In genomic region chr7:157357129-157358040, GRCh38 we compare ENCODE assay signal across 9 cellular contexts. TPM values are rescaled to one million over a fixed set of nuclear protein-coding genes. Genes with fewer than 3 reads are reported as not detected.
DNase-seq lines count a peak whose midpoint lies in the region; ATAC-seq and TF ChIP-seq lines count a peak whose summit lies in the region.
"Had no signal": no experiment of that assay in that cellular context is flagged by ENCODE, and none has a peak within 500 bp of the region (broad histone marks: within the 10 kb centered on the region; RNA-seq: fewer than 3 reads in every experiment).

No MANE protein-coding gene starts in this region.

- H3K4me1 Mint-ChIP-seq in activated CD4-positive, alpha-beta T cell treated with anti-CD3 and anti-CD28 coated beads, Interleukin-2, amount 10 ng/mL, durations not matched to agents 24 days and 14 days: peaks cover 45% of the 10 kb centered on the region
- H3K4me1 Mint-ChIP-seq in progenitor cell of endocrine pancreas (ENCODE audit: low read depth): peaks cover 42% of the 10 kb centered on the region

- H3K9me3 Mint-ChIP-seq in activated CD4-positive, alpha-beta T cell treated with anti-CD3 and anti-CD28 coated beads, Interleukin-2, amount 10 ng/mL, durations not matched to agents 24 days and 14 days: no peaks in the 10 kb centered on the region
- H3K9me3 Mint-ChIP-seq in progenitor cell of endocrine pancreas (ENCODE audit: low read depth): no peaks in the 10 kb centered on the region

- peaks cover 51% of the 10 kb centered on the region for H4K20me1 ChIP-seq in OCI-LY3 (ENCODE audit: insufficient read depth, low read length)
- peaks cover 98% of the 10 kb centered on the region for H4K20me1 ChIP-seq in PC-9 (ENCODE audit: insufficient read depth)

- no TSS peak for BruUV-seq in PC-9 (replicated peaks; lab: Mats Ljungman, UMichigan)

- POLR2A ChIA-PET in PC-9 (lab: Charles Lee; ENCODE audit: unreplicated experiment): no interaction called here

- intact Hi-C loops in activated CD4-positive, alpha-beta T cell treated with anti-CD3 and anti-CD28 coated beads, Interleukin-2, amount 10 ng/mL, durations not matched to agents 24 days and 14 days (cut with micrococcal nuclease): no loop called here
- intact Hi-C loops in lower leg skin (cut with DNase I; ENCODE audit: low total_unique reads) (no loop called here), PC-9 (cut with micrococcal nuclease; ENCODE audit: unreplicated experiment) (loop anchor here (2.0 kb wide), 1 partner anchor 17 kb away; no protein-coding TSS in a partner anchor)

- no peaks in the 10 kb centered on the region for H3K9me2 ChIP-seq in PC-9 (ENCODE audit: insufficient read depth)

- peak overlapping the region; percentile 19 for H3K4me3 Mint-ChIP-seq in activated CD4-positive, alpha-beta T cell treated with anti-CD3 and anti-CD28 coated beads, Interleukin-2, amount 10 ng/mL, durations not matched to agents 24 days and 14 days
- H3K4me3 Mint-ChIP-seq in progenitor cell of endocrine pancreas (ENCODE audit: low read depth): no peak overlapping the region

- no peak for TF ChIP-seq CTCF in OCI-LY3 (IDR thresholded peaks at IDR 0.05; ENCODE audit: low read depth, low read length)
- no peak for TF ChIP-seq CTCF in progenitor cell of endocrine pancreas (IDR thresholded peaks at IDR 0.05; ENCODE audit: unreplicated experiment)
- no peak for TF ChIP-seq CTCF in lower leg skin (IDR thresholded peaks at IDR 0.05)
- no peak for TF ChIP-seq CTCF in PC-9 (conservative IDR thresholded peaks at IDR 0.05)

- 75 to 78% methylated on average over 21 of the region's 24 CpGs for WGBS in lower leg skin, 2 donors

- H3K79me2 ChIP-seq in OCI-LY3 (ENCODE audit: low read length) (peaks cover 93% of the 10 kb centered on the region), PC-9 (ENCODE audit: low read depth) (peaks cover 99% of the 10 kb centered on the region)

- CTCF ChIA-PET in PC-9 (lab: Charles Lee): no interaction called here

- H2AFZ ChIP-seq in OCI-LY3 (ENCODE audit: low read depth, low read length): no peak overlapping the region
- no peak overlapping the region for H2AFZ ChIP-seq in PC-9

- H3K27ac ChIP-seq in OCI-LY3 (ENCODE audit: low read length) (peak overlapping the region; percentile 48), PC-9 (no peak overlapping the region)

- H3K9me3 ChIP-seq in OCI-LY3 (ENCODE audit: insufficient read depth, low read length): no peaks in the 10 kb centered on the region
- no peaks in the 10 kb centered on the region for H3K9me3 ChIP-seq in PC-9 (ENCODE audit: insufficient read depth, low read depth)

- H3K36me3 ChIP-seq in OCI-LY3 (replicated peaks; ENCODE audit: low read depth, low read length): peaks cover 13% of the 10 kb centered on the region
- peaks cover 41% of the 10 kb centered on the region for H3K36me3 ChIP-seq in PC-9 (ENCODE audit: low read depth)

- no peak for DNase-seq in activated CD4-positive, alpha-beta T cell treated with anti-CD3 and anti-CD28 coated beads, Interleukin-2, amount 10 ng/mL, durations not matched to agents 24 days and 14 days
- no peak for DNase-seq in activated CD4-positive, alpha-beta T cell treated with anti-CD3 and anti-CD28 coated beads for 4 hours
- DNase-seq in progenitor cell of endocrine pancreas (ENCODE audit: low spot score, unreplicated experiment): no peak
- DNase-seq in lower leg skin (ENCODE audit: low spot score in 2 of 2): no peak
- DNase-seq in NCI-H526 (lab: John Stamatoyannopoulos, UW): no peak
- no peak for DNase-seq in PC-9
- DNase-seq: KG1 had no signal

- TF ChIP-seq POLR2A in lower leg skin (IDR thresholded peaks at IDR 0.05): no peak

- peak overlapping the region; percentile 75 for H3K27ac Mint-ChIP-seq in activated CD4-positive, alpha-beta T cell treated with anti-CD3 and anti-CD28 coated beads, Interleukin-2, amount 10 ng/mL, durations not matched to agents 24 days and 14 days
- H3K27ac Mint-ChIP-seq in progenitor cell of endocrine pancreas: peak overlapping the region; percentile 88

- H3K27me3 ChIP-seq in OCI-LY3 (ENCODE audit: low read depth, low read length) (no peaks in the 10 kb centered on the region), PC-9 (ENCODE audit: insufficient read depth, low read depth) (no peaks in the 10 kb centered on the region)

- peaks cover 68% of the 10 kb centered on the region for H3F3A ChIP-seq in PC-9 (ENCODE audit: insufficient read depth, low read depth)

- peak overlapping the region; percentile 50 for H3K4me3 ChIP-seq in OCI-LY3 (ENCODE audit: low read length)
- no peak overlapping the region for H3K4me3 ChIP-seq in lower leg skin (ENCODE audit: low read depth, poor library complexity, severe bottlenecking)
- no peak overlapping the region for H3K4me3 ChIP-seq in PC-9

- H3K36me3 Mint-ChIP-seq in activated CD4-positive, alpha-beta T cell treated with anti-CD3 and anti-CD28 coated beads, Interleukin-2, amount 10 ng/mL, durations not matched to agents 24 days and 14 days (ENCODE audit: low read depth): peaks cover 40% of the 10 kb centered on the region
- peaks cover 14% of the 10 kb centered on the region for H3K36me3 Mint-ChIP-seq in progenitor cell of endocrine pancreas (ENCODE audit: insufficient read depth)

- H3K4me2 ChIP-seq in OCI-LY3 (ENCODE audit: low read length) (peak overlapping the region; percentile 46), PC-9 (no peak overlapping the region)

- H3K27me3 Mint-ChIP-seq in activated CD4-positive, alpha-beta T cell treated with anti-CD3 and anti-CD28 coated beads, Interleukin-2, amount 10 ng/mL, durations not matched to agents 24 days and 14 days: no peaks in the 10 kb centered on the region
- H3K27me3 Mint-ChIP-seq in progenitor cell of endocrine pancreas: no peaks in the 10 kb centered on the region

- H3K9ac ChIP-seq in OCI-LY3 (ENCODE audit: low read length): 0 out of 2 replicates have a peak overlapping the region, but pooled peaks have one; percentile 0

- ATAC-seq in GM21825 (IDR thresholded peaks at IDR 0.05; ENCODE audit: unreplicated experiment): peak; percentile 77

- H3K4me1 ChIP-seq in OCI-LY3 (ENCODE audit: low read length): peaks cover 22% of the 10 kb centered on the region
- H3K4me1 ChIP-seq in PC-9 (replicated peaks; ENCODE audit: insufficient read depth): peaks cover 31% of the 10 kb centered on the region

RNA-seq across cellular contexts. Expression of gene DNAJB6, which starts 20.6 kb away (rescaled TPM):
- total RNA-seq in activated CD4-positive, alpha-beta T cell treated with anti-CD3 and anti-CD28 coated beads, Interleukin-2, amount 10 ng/mL, durations not matched to agents 24 days and 14 days: 125 and 128 TPM in 2 replicates
- total RNA-seq in progenitor cell of endocrine pancreas: 117 and 119 TPM in 2 replicates
- total RNA-seq in lower leg skin: 100 to 1,000 TPM; 179 to 254 (median 212) TPM
- 137 and 182 TPM in 2 replicates for total RNA-seq in PC-9 (2021)
